Comparison of ENCODE assay signal across 1 cellular context in genomic region chr7:55952352-55952671, GRCh38.
A peak's percentile ranks its signal among the peaks of the same experiment; 100 is the strongest.
TF ChIP-seq lines count a peak whose summit lies in the region.

No MANE protein-coding gene starts in this region.

TF ChIP-seq in H1, 55 proteins besides CTCF, POLR2A, EP300 and RAD21:
- 0 out of 2 replicates have a peak, but pooled peaks have one; percentile 73 for TF ChIP-seq KDM1A (IDR thresholded peaks at IDR 0.05; ENCODE audit: borderline replicate concordance, low read length)
TF ChIP-seq in H1: peak in this region for 1; not testable (repeated sequence) for 54.
